Comparison of ENCODE assay signal across 1 cellular context in the genomic region with DNA sequence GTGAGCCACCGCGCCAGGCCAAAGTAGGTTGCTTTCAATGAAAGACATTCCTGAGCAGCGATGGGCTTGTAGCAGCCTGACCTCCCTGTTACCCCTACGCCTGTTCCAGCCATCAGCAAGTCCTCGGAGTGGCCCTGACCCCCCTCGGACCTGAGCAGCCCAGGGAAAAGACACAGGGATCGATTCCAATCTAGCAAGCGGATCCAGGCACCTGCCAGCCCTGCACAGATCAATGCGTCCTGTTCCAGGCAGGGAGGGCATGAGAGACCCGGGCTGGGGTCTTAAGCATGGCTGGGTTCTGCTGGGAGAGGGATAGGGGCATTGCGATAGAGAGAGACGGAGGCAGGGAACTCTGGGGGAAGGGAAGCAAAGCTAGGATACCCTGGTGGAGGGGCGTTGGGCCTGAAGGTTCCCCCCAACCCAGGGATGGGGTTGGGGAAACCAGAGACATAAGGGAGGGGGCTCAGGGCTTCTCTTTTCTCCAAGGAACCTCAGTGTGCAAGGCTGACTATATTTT.
A peak's percentile ranks its signal among the peaks of the same experiment; 100 is the strongest.
TF ChIP-seq lines count a peak whose summit lies in the region.

No MANE protein-coding gene starts in this region.

TF ChIP-seq in HepG2, 621 proteins besides CTCF, POLR2A, EP300 and RAD21 (continued from another document):
- TF ChIP-seq, protein P1, sequence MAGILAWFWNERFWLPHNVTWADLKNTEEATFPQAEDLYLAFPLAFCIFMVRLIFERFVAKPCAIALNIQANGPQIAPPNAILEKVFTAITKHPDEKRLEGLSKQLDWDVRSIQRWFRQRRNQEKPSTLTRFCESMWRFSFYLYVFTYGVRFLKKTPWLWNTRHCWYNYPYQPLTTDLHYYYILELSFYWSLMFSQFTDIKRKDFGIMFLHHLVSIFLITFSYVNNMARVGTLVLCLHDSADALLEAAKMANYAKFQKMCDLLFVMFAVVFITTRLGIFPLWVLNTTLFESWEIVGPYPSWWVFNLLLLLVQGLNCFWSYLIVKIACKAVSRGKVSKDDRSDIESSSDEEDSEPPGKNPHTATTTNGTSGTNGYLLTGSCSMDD (CRISPR knock-in tag; IDR thresholded peaks at IDR 0.05), result no peak
- TF ChIP-seq, protein P2, sequence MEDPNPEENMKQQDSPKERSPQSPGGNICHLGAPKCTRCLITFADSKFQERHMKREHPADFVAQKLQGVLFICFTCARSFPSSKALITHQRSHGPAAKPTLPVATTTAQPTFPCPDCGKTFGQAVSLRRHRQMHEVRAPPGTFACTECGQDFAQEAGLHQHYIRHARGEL (CRISPR knock-in tag; IDR thresholded peaks at IDR 0.05), result 0 out of 2 replicates have a peak, but pooled peaks have one; percentile 58
- TF ChIP-seq, protein P3, sequence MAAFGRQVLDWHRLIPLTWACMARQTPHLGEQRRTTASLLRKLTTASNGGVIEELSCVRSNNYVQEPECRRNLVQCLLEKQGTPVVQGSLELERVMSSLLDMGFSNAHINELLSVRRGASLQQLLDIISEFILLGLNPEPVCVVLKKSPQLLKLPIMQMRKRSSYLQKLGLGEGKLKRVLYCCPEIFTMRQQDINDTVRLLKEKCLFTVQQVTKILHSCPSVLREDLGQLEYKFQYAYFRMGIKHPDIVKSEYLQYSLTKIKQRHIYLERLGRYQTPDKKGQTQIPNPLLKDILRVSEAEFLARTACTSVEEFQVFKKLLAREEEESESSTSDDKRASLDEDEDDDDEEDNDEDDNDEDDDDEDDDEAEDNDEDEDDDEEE (CRISPR knock-in tag; IDR thresholded peaks at IDR 0.05), result 0 out of 2 replicates have a peak, but pooled peaks have one; percentile 88
- no peak for TF ChIP-seq ZBTB38 (CRISPR knock-in tag; IDR thresholded peaks at IDR 0.05)
- TF ChIP-seq, protein P4, sequence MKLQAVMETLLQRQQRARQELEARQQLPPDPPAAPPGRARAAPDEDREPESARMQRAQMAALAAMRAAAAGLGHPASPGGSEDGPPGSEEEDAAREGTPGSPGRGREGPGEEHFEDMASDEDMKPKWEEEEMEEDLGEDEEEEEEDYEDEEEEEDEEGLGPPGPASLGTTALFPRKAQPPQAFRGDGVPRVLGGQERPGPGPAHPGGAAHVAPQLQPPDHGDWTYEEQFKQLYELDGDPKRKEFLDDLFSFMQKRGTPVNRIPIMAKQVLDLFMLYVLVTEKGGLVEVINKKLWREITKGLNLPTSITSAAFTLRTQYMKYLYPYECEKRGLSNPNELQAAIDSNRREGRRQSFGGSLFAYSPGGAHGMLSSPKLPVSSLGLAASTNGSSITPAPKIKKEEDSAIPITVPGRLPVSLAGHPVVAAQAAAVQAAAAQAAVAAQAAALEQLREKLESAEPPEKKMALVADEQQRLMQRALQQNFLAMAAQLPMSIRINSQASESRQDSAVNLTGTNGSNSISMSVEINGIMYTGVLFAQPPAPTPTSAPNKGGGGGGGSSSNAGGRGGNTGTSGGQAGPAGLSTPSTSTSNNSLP (IDR thresholded peaks at IDR 0.05; ENCODE audit: low read depth, low read length), result no peak
- no peak for TF ChIP-seq CEBPB (IDR thresholded peaks at IDR 0.05; ENCODE audit: borderline replicate concordance, low read depth, low read length)
- no peak for TF ChIP-seq HNRNPL (IDR thresholded peaks at IDR 0.05; ENCODE audit: low read depth, low read length)
- TF ChIP-seq, protein P5, sequence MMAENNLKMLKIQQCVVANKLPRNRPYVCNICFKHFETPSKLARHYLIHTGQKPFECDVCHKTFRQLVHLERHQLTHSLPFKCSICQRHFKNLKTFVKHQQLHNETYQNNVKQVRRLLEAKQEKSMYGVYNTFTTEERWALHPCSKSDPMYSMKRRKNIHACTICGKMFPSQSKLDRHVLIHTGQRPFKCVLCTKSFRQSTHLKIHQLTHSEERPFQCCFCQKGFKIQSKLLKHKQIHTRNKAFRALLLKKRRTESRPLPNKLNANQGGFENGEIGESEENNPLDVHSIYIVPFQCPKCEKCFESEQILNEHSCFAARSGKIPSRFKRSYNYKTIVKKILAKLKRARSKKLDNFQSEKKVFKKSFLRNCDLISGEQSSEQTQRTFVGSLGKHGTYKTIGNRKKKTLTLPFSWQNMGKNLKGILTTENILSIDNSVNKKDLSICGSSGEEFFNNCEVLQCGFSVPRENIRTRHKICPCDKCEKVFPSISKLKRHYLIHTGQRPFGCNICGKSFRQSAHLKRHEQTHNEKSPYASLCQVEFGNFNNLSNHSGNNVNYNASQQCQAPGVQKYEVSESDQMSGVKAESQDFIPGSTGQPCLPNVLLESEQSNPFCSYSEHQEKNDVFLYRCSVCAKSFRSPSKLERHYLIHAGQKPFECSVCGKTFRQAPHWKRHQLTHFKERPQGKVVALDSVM (CRISPR knock-in tag; IDR thresholded peaks at IDR 0.05), result no peak
- TF ChIP-seq DNMT1 (CRISPR knock-in tag; IDR thresholded peaks at IDR 0.05), result 0 out of 2 replicates have a peak, but pooled peaks have one; percentile 3
- TF ChIP-seq, protein P6, sequence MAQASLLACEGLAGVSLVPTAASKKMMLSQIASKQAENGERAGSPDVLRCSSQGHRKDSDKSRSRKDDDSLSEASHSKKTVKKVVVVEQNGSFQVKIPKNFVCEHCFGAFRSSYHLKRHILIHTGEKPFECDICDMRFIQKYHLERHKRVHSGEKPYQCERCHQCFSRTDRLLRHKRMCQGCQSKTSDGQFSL (CRISPR knock-in tag; IDR thresholded peaks at IDR 0.05), result no peak
- no peak for TF ChIP-seq ZNF703 (CRISPR knock-in tag; IDR thresholded peaks at IDR 0.05; ENCODE audit: borderline replicate concordance)
- TF ChIP-seq ZNF616 (CRISPR knock-in tag; IDR thresholded peaks at IDR 0.05; ENCODE audit: low read depth), result no peak
- TF ChIP-seq ZMYM4 (CRISPR knock-in tag; IDR thresholded peaks at IDR 0.05), result 0 out of 2 replicates have a peak, but pooled peaks have one; percentile 16
- TF ChIP-seq NCOA5 (CRISPR knock-in tag; IDR thresholded peaks at IDR 0.05), result no peak
